25 cellular contexts compared by ENCODE assay signal in genomic region chr5:58968350-58968749, GRCh38.
"Had no signal": no experiment of that assay in that cellular context is flagged by ENCODE, and none has a peak within 500 bp of the region (broad histone marks: within the 10 kb centered on the region; RNA-seq: fewer than 3 reads in every experiment).

No MANE protein-coding gene starts in this region.

- H3K4me3 ChIP-seq: adrenal gland, cardiac muscle cell, colonic mucosa, gastrocnemius medialis, spleen, upper lobe of left lung had no signal

- H3K36me3 Mint-ChIP-seq: activated naive CD8-positive, alpha-beta T cell had no signal

- H3K9me3 Mint-ChIP-seq: activated B cell treated with CpG ODN at 0.5 μM for 24 hours; activated T-cell treated with anti-CD3 and anti-CD28 coated beads, Interleukin-2, amount 50 U/mL, for 24 hours; activated T-helper 2 cell treated with anti-CD3 and anti-CD28 coated beads, Interferon-gamma antibody, Interleukin-2, Interleukin-4, amounts not matched to agents 10 μg/mL and 5 μg/mL and 100 μg/mL, durations not matched to agents 14 hours and 24 hours and 36 hours; brain; naive thymus-derived CD4-positive, alpha-beta T cell; T-helper 2 cell treated with Interferon-gamma antibody and Interleukin-4, amounts not matched to agents 5 μg/mL and 100 μg/mL, for 36 hours had no signal

- H3K4me1 ChIP-seq: colonic mucosa, gastrocnemius medialis, spleen, upper lobe of left lung had no signal

- FAIRE-seq: endometrium, keratinocyte had no signal

- ATAC-seq: left cardiac atrium; naive thymus-derived CD4-positive, alpha-beta T cell had no signal

- H3K27ac Mint-ChIP-seq: activated B cell treated with CpG ODN at 0.5 μM for 24 hours; activated naive CD8-positive, alpha-beta T cell; activated T-cell treated with anti-CD3 and anti-CD28 coated beads, Interleukin-2, amount 50 U/mL, for 24 hours; activated T-helper 2 cell treated with anti-CD3 and anti-CD28 coated beads, Interferon-gamma antibody, Interleukin-2, Interleukin-4, amounts not matched to agents 10 μg/mL and 5 μg/mL and 100 μg/mL, durations not matched to agents 14 hours and 24 hours and 36 hours; brain; T-helper 2 cell treated with Interferon-gamma antibody and Interleukin-4, amounts not matched to agents 5 μg/mL and 100 μg/mL, for 36 hours had no signal

- H3K27me3 Mint-ChIP-seq: activated B cell treated with CpG ODN at 0.5 μM for 24 hours; activated naive CD8-positive, alpha-beta T cell; activated T-cell treated with anti-CD3 and anti-CD28 coated beads, Interleukin-2, amount 50 U/mL, for 24 hours; brain; naive thymus-derived CD4-positive, alpha-beta T cell had no signal

- DNase-seq: activated B cell treated with CpG ODN at 0.5 μM for 24 hours; activated CD4-positive, alpha-beta T cell treated with anti-CD3 and anti-CD28 coated beads, Interleukin-2, amount 50 U/mL, for 4 hours; activated CD8-positive, alpha-beta memory T cell treated with anti-CD3 and anti-CD28 coated beads, Interleukin-2, amount 50 U/mL, for 4 hours; activated T-cell treated with anti-CD3 and anti-CD28 coated beads, Interleukin-2, amount 50 U/mL, for 24 hours; adrenal gland; aorta; cerebellar nuclear complex; colonic mucosa; effector CD8-positive, alpha-beta T cell; gastrocnemius medialis; glutamatergic neuron; left cardiac atrium; midbrain; naive thymus-derived CD4-positive, alpha-beta T cell; right cardiac atrium; spleen; stimulated activated naive CD4-positive, alpha-beta T cell treated with Interleukin-2 at 50 U/mL for 16 hours; upper lobe of left lung had no signal

- H3K9me3 ChIP-seq: adrenal gland, colonic mucosa, gastrocnemius medialis, spleen, upper lobe of left lung had no signal

- H3K4me1 Mint-ChIP-seq: activated B cell treated with CpG ODN at 0.5 μM for 24 hours had no signal

- H3K4me3 Mint-ChIP-seq: activated B cell treated with CpG ODN at 0.5 μM for 24 hours; activated naive CD8-positive, alpha-beta T cell; activated T-cell treated with anti-CD3 and anti-CD28 coated beads, Interleukin-2, amount 50 U/mL, for 24 hours; brain; naive thymus-derived CD4-positive, alpha-beta T cell; T-helper 2 cell treated with Interferon-gamma antibody and Interleukin-4, amounts not matched to agents 5 μg/mL and 100 μg/mL, for 36 hours had no signal

- H3K27ac ChIP-seq: adrenal gland, cardiac muscle cell, colonic mucosa, gastrocnemius medialis, spleen, upper lobe of left lung had no signal
